31 cellular contexts compared by ENCODE assay signal in the genomic region with DNA sequence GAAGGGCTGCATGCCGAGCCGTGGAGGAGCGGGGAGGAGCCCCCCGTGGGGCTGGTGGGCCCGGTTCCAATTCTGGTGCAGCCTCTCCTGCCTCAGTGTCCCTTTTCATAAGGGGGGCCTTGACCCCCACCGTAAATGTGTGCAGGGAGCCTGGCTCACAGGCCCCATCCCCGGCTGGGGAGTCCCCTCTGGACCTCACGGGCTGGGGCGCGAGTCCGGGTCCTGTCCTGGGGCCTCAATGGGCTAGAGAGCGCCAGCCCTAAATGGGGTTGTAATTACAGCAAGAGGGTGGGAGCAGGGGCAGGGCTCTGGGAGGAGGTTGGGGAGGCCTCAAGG.
"Had no signal": no experiment of that assay in that cellular context is flagged by ENCODE, and none has a peak within 500 bp of the region (broad histone marks: within the 10 kb centered on the region; RNA-seq: fewer than 3 reads in every experiment).

No MANE protein-coding gene starts in this region.

- ATAC-seq: naive thymus-derived CD8-positive, alpha-beta T cell; natural killer cell treated with Interleukin-12 subunit alpha and Interleukin-12 subunit beta and Interleukin-15 and Interleukin-18, amount 100 ng/mL, for 72 hours; psoas muscle; sciatic nerve; stimulated activated memory B cell treated with anti-CD40 and anti-IgM and Interleukin-4, amounts not matched to agents 10 μg/mL and 1 μg/mL and 100 μg/mL, for 72 hours; stimulated activated naive CD8-positive, alpha-beta T cell treated with anti-CD3 and anti-CD28 coated beads, Interleukin-15, Interleukin-2, amounts not matched to agents 100 U/mL and 50 U/mL, for 24 hours; upper lobe of right lung had no signal

- H3K4me3 Mint-ChIP-seq: naive thymus-derived CD8-positive, alpha-beta T cell; natural killer cell treated with Interleukin-12 subunit alpha and Interleukin-12 subunit beta and Interleukin-15 and Interleukin-18, amount 100 ng/mL, for 72 hours; nephron progenitor cell; neural crest cell; stimulated activated memory B cell treated with anti-CD40 and anti-IgM and Interleukin-4, amounts not matched to agents 10 μg/mL and 1 μg/mL and 100 μg/mL, for 72 hours; stimulated activated naive CD8-positive, alpha-beta T cell treated with anti-CD3 and anti-CD28 coated beads, Interleukin-15, amount 100 ng/mL, for 72 hours; type B pancreatic cell had no signal

- H3K4me1 ChIP-seq: parathyroid adenoma, psoas muscle, testis, tibial artery, upper lobe of right lung, uterus had no signal

- H3K27ac ChIP-seq: ovary, parathyroid adenoma, psoas muscle, skin epidermis, spleen, suprapubic skin, testis, tibial artery, transverse colon, upper lobe of right lung, uterus had no signal

- H3K27me3 ChIP-seq: ovary, spleen, suprapubic skin, testis, tibial artery, transverse colon, upper lobe of right lung, uterus had no signal

- H3K36me3 ChIP-seq: ovary, suprapubic skin, tibial artery, transverse colon, upper lobe of right lung, uterus had no signal

- DNase-seq: naive thymus-derived CD8-positive, alpha-beta T cell; nephron progenitor cell; occipital lobe; ovary; posterior cingulate gyrus; psoas muscle; spleen; stimulated activated CD4-positive, alpha-beta T cell treated with anti-CD3 and anti-CD28 coated beads, Interleukin-12 subunit alpha, Interleukin-12 subunit beta, amount 100 ng/mL, for 4 hours; stimulated activated CD4-positive, alpha-beta T cell treated with anti-CD3 and anti-CD28 coated beads, Interleukin-1b, Interleukin-23, amount 100 ng/mL, for 48 hours; stimulated activated CD4-positive, alpha-beta T cell treated with anti-CD3 and anti-CD28 coated beads, Interleukin-4, amount 100 ng/mL, for 1 hour; stimulated activated CD4-positive, alpha-beta T cell treated with anti-CD3 and anti-CD28 coated beads, Interleukin-4, amount 100 ng/mL, for 4 hours; stimulated activated CD8-positive, alpha-beta memory T cell treated with anti-CD3 and anti-CD28 coated beads, Interleukin-4, amount 100 ng/mL, for 48 hours; stimulated activated naive CD4-positive, alpha-beta T cell; stimulated activated naive CD8-positive, alpha-beta T cell treated with anti-CD3 and anti-CD28 coated beads, Interleukin-15, amount 100 ng/mL, for 72 hours; stimulated activated naive CD8-positive, alpha-beta T cell treated with anti-CD3 and anti-CD28 coated beads, Interleukin-15, Interleukin-2, amounts not matched to agents 100 U/mL and 50 U/mL, for 24 hours; substantia nigra; testis; tibial artery; transverse colon; upper lobe of right lung; uterus had no signal

- H3K27ac Mint-ChIP-seq: natural killer cell treated with Interleukin-12 subunit alpha and Interleukin-12 subunit beta and Interleukin-15 and Interleukin-18, amount 100 ng/mL, for 72 hours; nephron progenitor cell; progenitor cell of endocrine pancreas; stimulated activated memory B cell treated with anti-CD40 and anti-IgM and Interleukin-4, amounts not matched to agents 10 μg/mL and 1 μg/mL and 100 μg/mL, for 72 hours; stimulated activated naive CD8-positive, alpha-beta T cell treated with anti-CD3 and anti-CD28 coated beads, Interleukin-15, amount 100 ng/mL, for 72 hours had no signal

- H3K36me3 Mint-ChIP-seq: type B pancreatic cell had no signal

- H3K9me3 Mint-ChIP-seq: neural crest cell, type B pancreatic cell had no signal

- H3K27me3 Mint-ChIP-seq: naive thymus-derived CD8-positive, alpha-beta T cell; natural killer cell treated with Interleukin-12 subunit alpha and Interleukin-12 subunit beta and Interleukin-15 and Interleukin-18, amount 100 ng/mL, for 72 hours; progenitor cell of endocrine pancreas; stimulated activated memory B cell treated with anti-CD40 and anti-IgM and Interleukin-4, amounts not matched to agents 10 μg/mL and 1 μg/mL and 100 μg/mL, for 72 hours; stimulated activated naive CD8-positive, alpha-beta T cell treated with anti-CD3 and anti-CD28 coated beads, Interleukin-15, amount 100 ng/mL, for 72 hours; type B pancreatic cell had no signal

- H3K4me3 ChIP-seq: ovary, psoas muscle, skin epidermis, smooth muscle cell, spleen, suprapubic skin, testis, tibial artery, transverse colon, upper lobe of right lung, uterus had no signal

- H3K9me3 ChIP-seq: ovary, psoas muscle, suprapubic skin, testis, upper lobe of right lung, uterus had no signal
